In genomic region chr15:98138910-98139309, GRCh38 we compare ENCODE assay signal across 21 cellular contexts.
"Had no signal": no experiment of that assay in that cellular context is flagged by ENCODE, and none has a peak within 500 bp of the region (broad histone marks: within the 10 kb centered on the region; RNA-seq: fewer than 3 reads in every experiment).

No MANE protein-coding gene starts in this region.

- H3K27me3 ChIP-seq: ascending aorta, body of pancreas had no signal

- H3K4me3 ChIP-seq: ascending aorta, body of pancreas, coronary artery had no signal

- H3K9me3 ChIP-seq: ascending aorta, body of pancreas had no signal

- H3K27ac ChIP-seq: ascending aorta, body of pancreas, coronary artery had no signal

- DNase-seq: activated CD4-positive, alpha-beta T cell treated with anti-CD3 and anti-CD28 coated beads, Interleukin-2, amount 10 ng/mL, durations not matched to agents 24 days and 14 days; activated CD4-positive, alpha-beta T cell treated with anti-CD3 and anti-CD28 coated beads, Interleukin-2, amount 50 U/mL, for 48 hours; activated CD4-positive, CD25-positive, alpha-beta regulatory T cell treated with anti-CD3 and anti-CD28 coated beads, Interleukin-2, amount 50 U/mL, for 72 hours; activated CD8-positive, alpha-beta memory T cell treated with anti-CD3 and anti-CD28 coated beads, Interleukin-2, amount 10 ng/mL, durations not matched to agents 7 days and 5 days; activated effector memory CD4-positive, alpha-beta T cell treated with anti-CD3 and anti-CD28 coated beads, Interleukin-2, amount 50 U/mL, for 16 hours; activated naive CD4-positive, alpha-beta T cell treated with Interleukin-2 at 50 U/mL for 16 hours; activated naive CD8-positive, alpha-beta T cell treated with anti-CD3 and anti-CD28 coated beads, Interleukin-2, amount 50 U/mL, for 24 hours; activated T-cell treated with anti-CD3 and anti-CD28 coated beads, Interleukin-2, amount 50 U/mL, for 4 hours; amniotic stem cell; body of pancreas; central memory CD4-positive, alpha-beta T cell; MV-4-11; NCI-H1092 treated with DMSO at 0.1 percent for 48 hours; NCI-H1417 treated with DMSO at 0.1 percent for 48 hours; NCI-H1694; NCI-H2029; NCI-H526; T-helper 17 cell; T-helper 9 cell had no signal

- H3K4me1 ChIP-seq: ascending aorta, body of pancreas had no signal

- H3K36me3 ChIP-seq: ascending aorta had no signal
